8 cellular contexts compared by ENCODE assay signal in genomic region chr22:49967333-49968241, GRCh38. TPM values are rescaled to one million over a fixed set of nuclear protein-coding genes. Genes with fewer than 3 reads are reported as not detected.
DNase-seq lines count a peak whose midpoint lies in the region; ATAC-seq, FAIRE-seq and TF ChIP-seq lines count a peak whose summit lies in the region.

No MANE protein-coding gene starts in this region.

- H3K9me3 ChIP-seq in Caco-2: no peaks in the 10 kb centered on the region
- H3K9me3 ChIP-seq in WERI-Rb-1 (ENCODE audit: severe bottlenecking): no peaks in the 10 kb centered on the region
- no peaks in the 10 kb centered on the region for H3K9me3 ChIP-seq in prostate gland

- 56% methylated on average over 37 of the region's 38 CpGs for WGBS in prostate gland

- TF ChIP-seq CTCF in Caco-2 (IDR thresholded peaks at IDR 0.05; ENCODE audit: insufficient read depth in 1 of 2, low read depth in 1 of 2, low read length in 1 of 2, severe bottlenecking in 1 of 2, unreplicated experiment in 1 of 2): no peak
- TF ChIP-seq CTCF in WERI-Rb-1 (IDR thresholded peaks at IDR 0.05; ENCODE audit: low read depth, low read length): no peak
- no peak for TF ChIP-seq CTCF in prostate gland (IDR thresholded peaks at IDR 0.05)
- TF ChIP-seq CTCF in D721Med (IDR thresholded peaks at IDR 0.05; ENCODE audit: insufficient read depth, missing control alignments): no peak

- DNase-seq in Caco-2: peak in 1 of 2 experiments; percentile 33
- DNase-seq in WERI-Rb-1: peak; percentile 9
- peak; percentile 69 for DNase-seq in globus pallidus (ENCODE audit: low spot score)
- peak; percentile 16 for DNase-seq in prostate gland (ENCODE audit: low spot score)
- no peak for DNase-seq in NCI-H1417 treated with DMSO at 0.1 percent for 48 hours (lab: John Stamatoyannopoulos, UW)
- no peak for DNase-seq in D721Med (ENCODE audit: insufficient read length, low spot score)

- peaks cover 51% of the 10 kb centered on the region for H3K4me1 ChIP-seq in Caco-2
- peaks cover 15% of the 10 kb centered on the region for H3K4me1 ChIP-seq in prostate gland (replicated peaks)

- peak overlapping the region; percentile 51 for H3K27ac Mint-ChIP-seq in Caco-2 (ENCODE audit: unreplicated experiment)

- peaks cover 2% of the 10 kb centered on the region; the same call in 1 of the 2 replicates for H3K36me3 ChIP-seq in Caco-2 (ENCODE audit: control insufficient read depth, insufficient read depth, low read length)
- H3K36me3 ChIP-seq in WERI-Rb-1: peaks cover 22% of the 10 kb centered on the region
- peaks cover 7 to 9% of the 10 kb centered on the region in 2 donors for H3K36me3 ChIP-seq in prostate gland

- ATAC-seq in GM18517 (IDR thresholded peaks at IDR 0.05; ENCODE audit: unreplicated experiment): no peak
- ATAC-seq in GM21619 (IDR thresholded peaks at IDR 0.05; ENCODE audit: unreplicated experiment): no peak

- intact Hi-C loops in Caco-2 (cut with micrococcal nuclease; ENCODE audit: unreplicated experiment): no loop called here
- intact Hi-C loops in prostate gland (cut with DNase I): loop anchor here (5.0 kb wide), 1 partner anchor 40 kb away; no protein-coding TSS in a partner anchor

- CTCF ChIA-PET in Caco-2 (lab: Charles Lee): interaction anchor here (1.0 to 1.9 kb wide), 2 partner anchors 37 to 63 kb away, joined by 3 to 6 read pairs; no protein-coding TSS in a partner anchor

- H3K4me3 Mint-ChIP-seq in Caco-2 (ENCODE audit: unreplicated experiment): no peak overlapping the region

- no peaks in the 10 kb centered on the region for H3K4me1 Mint-ChIP-seq in Caco-2 (ENCODE audit: low read depth, unreplicated experiment)

- H3K9me3 Mint-ChIP-seq in Caco-2 (ENCODE audit: unreplicated experiment): no peaks in the 10 kb centered on the region

- H3K27me3 ChIP-seq in Caco-2 (replicated peaks; ENCODE audit: control insufficient read depth, insufficient read depth, low read length): no peaks in the 10 kb centered on the region
- H3K27me3 ChIP-seq in WERI-Rb-1 (ENCODE audit: insufficient read depth, low read depth, severe bottlenecking): no peaks in the 10 kb centered on the region
- H3K27me3 ChIP-seq in prostate gland (replicated peaks; ENCODE audit: insufficient read depth): no peaks in the 10 kb centered on the region

- no TSS peak for BruUV-seq in Caco-2 (replicated peaks; lab: Mats Ljungman, UMichigan)

- H3K27ac ChIP-seq in WERI-Rb-1 (peak overlapping the region; percentile 16; the same call in 1 of the 2 replicates), prostate gland (peak overlapping the region; percentile 92 to 99)

- no peak for FAIRE-seq in D721Med (lab: Jason Lieb, UNC)

- no peak overlapping the region for H3K4me3 ChIP-seq in Caco-2 (ENCODE audit: low read depth, low read length)
- H3K4me3 ChIP-seq in WERI-Rb-1 (ENCODE audit: low read depth, low read length): no peak overlapping the region
- H3K4me3 ChIP-seq in prostate gland: no peak overlapping the region

- POLR2A ChIA-PET in Caco-2 (lab: Charles Lee): interaction anchor here (1.0 kb wide), 1 partner anchor 16 kb away, joined by 5 read pairs; no protein-coding TSS in a partner anchor

- no peak for TF ChIP-seq POLR2A in prostate gland (IDR thresholded peaks at IDR 0.05)

- H3K27me3 Mint-ChIP-seq in Caco-2 (ENCODE audit: insufficient read depth, unreplicated experiment): no peaks in the 10 kb centered on the region

- H3K36me3 Mint-ChIP-seq in Caco-2 (ENCODE audit: insufficient read depth, unreplicated experiment): peaks cover 50% of the 10 kb centered on the region

RNA-seq across cellular contexts. Expression of gene PIM3, which starts 7.0 kb away (rescaled TPM):
- total RNA-seq in Caco-2 (2022) (39.6 and 41.1 TPM in 2 replicates), prostate gland (100 to 1,000 TPM; 126 to 183 TPM)

RNA-seq across cellular contexts. Expression of gene IL17REL, which starts 45.0 kb away (rescaled TPM):
- total RNA-seq in Caco-2 (2022) (not detected in 2 replicates), prostate gland (under 1 TPM in 1 of 2 donors, not detected in 1; 0.68 TPM)

RNA-seq across cellular contexts. Expression of gene CRELD2, which starts 49.2 kb away (rescaled TPM):
- 38.1 and 43.3 TPM in 2 replicates for total RNA-seq in Caco-2 (2022)
- total RNA-seq in prostate gland: 10 to 100 TPM; 55.1 to 70.1 TPM

RNA-seq across cellular contexts. Expression of gene ALG12, which starts 49.3 kb away (rescaled TPM):
- total RNA-seq in Caco-2 (2022) (31.6 and 35.7 TPM in 2 replicates), prostate gland (10 to 100 TPM; 26.1 to 33.6 TPM)

Comparison
In these comparisons a context has a peak if more than half of its experiments do, and no peak if none do; other contexts are left out.
1. DNase-seq: peak in WERI-Rb-1 (single experiment), globus pallidus (single experiment) and prostate gland (single experiment); none in NCI-H1417 treated with DMSO at 0.1 percent for 48 hours (single experiment) and D721Med (single experiment).